20 cellular contexts compared by ENCODE assay signal in the genomic region with DNA sequence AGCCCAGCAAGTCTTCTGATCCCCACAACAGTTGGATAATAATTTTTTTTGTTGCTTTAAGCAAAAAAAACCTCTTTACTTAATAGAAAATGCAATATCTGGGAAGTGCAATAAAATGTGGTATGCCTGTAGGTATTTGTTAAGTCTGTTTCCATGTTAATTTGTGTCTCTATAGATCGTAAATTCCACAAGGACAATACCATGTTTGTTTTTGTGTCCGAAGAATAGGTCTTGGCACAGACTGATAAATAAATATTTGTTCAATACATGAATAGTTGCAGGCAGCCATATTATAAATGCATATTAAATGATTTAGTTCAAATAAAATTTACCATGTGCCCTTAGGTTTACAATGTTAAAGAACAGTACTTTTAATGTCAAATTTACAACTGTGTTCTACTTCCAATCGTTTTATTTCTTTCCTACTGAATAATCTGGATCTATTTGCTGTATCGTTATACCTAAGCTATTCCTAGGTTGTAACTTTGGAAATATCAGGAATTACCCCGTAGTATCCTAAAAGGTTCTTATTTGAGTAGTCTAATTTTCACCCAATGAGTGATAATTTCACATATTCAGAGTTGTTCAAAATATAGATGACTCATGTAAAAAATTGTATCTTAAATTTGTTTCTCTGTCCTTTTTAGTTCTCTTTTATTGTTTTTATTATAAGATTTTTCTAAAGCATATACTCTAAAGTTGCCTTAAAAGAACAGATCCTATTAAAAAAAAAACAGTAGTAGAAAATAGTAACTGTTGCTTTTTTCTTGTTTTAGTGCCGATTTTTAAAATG.
"Had no signal": no experiment of that assay in that cellular context is flagged by ENCODE, and none has a peak within 500 bp of the region (broad histone marks: within the 10 kb centered on the region; RNA-seq: fewer than 3 reads in every experiment).

No MANE protein-coding gene starts in this region.

- H3K27ac Mint-ChIP-seq: activated CD8-positive, alpha-beta T cell treated with anti-CD3 and anti-CD28 coated beads, Interleukin-2, amount 10 ng/mL, durations not matched to agents 7 days and 5 days; activated naive CD8-positive, alpha-beta T cell treated with anti-CD3 and anti-CD28 coated beads for 36 hours; activated T-helper 17 cell treated with anti-CD3 and anti-CD28 coated beads, Interleukin-2, amount 50 U/mL, for 72 hours; stimulated activated naive B cell treated with anti-CD40 and anti-IgM and Interleukin-4, amounts not matched to agents 10 μg/mL and 1 μg/mL and 100 μg/mL, for 72 hours; T-helper 2 cell treated with Interferon-gamma antibody and Interleukin-4, amounts not matched to agents 5 μg/mL and 100 μg/mL, for 36 hours had no signal

- H3K9me3 ChIP-seq: mucosa of descending colon, transverse colon had no signal

- H3K9me3 Mint-ChIP-seq: activated T-helper 17 cell treated with anti-CD3 and anti-CD28 coated beads, Interleukin-2, amount 50 U/mL, for 72 hours had no signal

- H3K4me3 Mint-ChIP-seq: activated CD8-positive, alpha-beta T cell treated with anti-CD3 and anti-CD28 coated beads, Interleukin-2, amount 10 ng/mL, durations not matched to agents 7 days and 5 days; activated naive CD8-positive, alpha-beta T cell treated with anti-CD3 and anti-CD28 coated beads for 36 hours; activated T-helper 17 cell treated with anti-CD3 and anti-CD28 coated beads, Interleukin-2, amount 50 U/mL, for 72 hours; nephron progenitor cell; stimulated activated naive B cell treated with anti-CD40 and anti-IgM and Interleukin-4, amounts not matched to agents 10 μg/mL and 1 μg/mL and 100 μg/mL, for 72 hours; T-helper 2 cell treated with Interferon-gamma antibody and Interleukin-4, amounts not matched to agents 5 μg/mL and 100 μg/mL, for 36 hours had no signal

- ATAC-seq: activated CD8-positive, alpha-beta T cell treated with anti-CD3 and anti-CD28 coated beads, Interleukin-2, amount 10 ng/mL, durations not matched to agents 7 days and 5 days; activated T-helper 17 cell treated with anti-CD3 and anti-CD28 coated beads, Interleukin-2, amount 50 U/mL, for 72 hours; lower lobe of right lung; mucosa of descending colon; sciatic nerve; stimulated activated naive B cell treated with anti-CD40 and anti-IgM and Interleukin-4, amounts not matched to agents 10 μg/mL and 1 μg/mL and 100 μg/mL, for 72 hours had no signal

- H3K27ac ChIP-seq: lower lobe of right lung, transverse colon had no signal

- H3K27me3 Mint-ChIP-seq: activated naive CD8-positive, alpha-beta T cell treated with anti-CD3 and anti-CD28 coated beads for 36 hours; activated T-helper 17 cell treated with anti-CD3 and anti-CD28 coated beads, Interleukin-2, amount 50 U/mL, for 72 hours; stimulated activated naive B cell treated with anti-CD40 and anti-IgM and Interleukin-4, amounts not matched to agents 10 μg/mL and 1 μg/mL and 100 μg/mL, for 72 hours had no signal

- H3K4me3 ChIP-seq: lower lobe of right lung, mucosa of descending colon, transverse colon had no signal

- H3K27me3 ChIP-seq: transverse colon had no signal

- H3K4me1 Mint-ChIP-seq: activated naive CD8-positive, alpha-beta T cell treated with anti-CD3 and anti-CD28 coated beads for 36 hours; activated T-helper 17 cell treated with anti-CD3 and anti-CD28 coated beads, Interleukin-2, amount 50 U/mL, for 72 hours; nephron progenitor cell; stimulated activated naive B cell treated with anti-CD40 and anti-IgM and Interleukin-4, amounts not matched to agents 10 μg/mL and 1 μg/mL and 100 μg/mL, for 72 hours had no signal

- H3K4me1 ChIP-seq: lower lobe of right lung, transverse colon had no signal

- DNase-seq: activated CD4-positive, alpha-beta T cell treated with anti-CD3 and anti-CD28 coated beads for 1 hour; activated CD4-positive, alpha-beta T cell treated with anti-CD3 and anti-CD28 coated beads, Interleukin-2, amount 50 U/mL, for 1 hour; activated CD8-positive, alpha-beta T cell treated with anti-CD3 and anti-CD28 coated beads, Interleukin-2, amount 10 ng/mL, durations not matched to agents 7 days and 5 days; activated naive CD4-positive, alpha-beta T cell; activated naive CD8-positive, alpha-beta T cell treated with anti-CD3 and anti-CD28 coated beads for 36 hours; activated T-cell treated with anti-CD3 and anti-CD28 coated beads, Interleukin-2, amount 50 U/mL, for 1 hour; amniotic stem cell; cerebellar nuclear complex; cortex of kidney; lower lobe of right lung; nephron progenitor cell; small intestine; stimulated activated CD4-positive, alpha-beta T cell treated with anti-CD3 and anti-CD28 coated beads, Interleukin-15, amount 100 ng/mL, for 24 hours; stimulated activated CD8-positive, alpha-beta memory T cell treated with anti-CD3 and anti-CD28 coated beads, Interleukin-4, amount 100 ng/mL, for 48 hours; stimulated activated naive B cell treated with anti-CD40 and anti-IgM and Interleukin-4, amounts not matched to agents 10 μg/mL and 1 μg/mL and 100 μg/mL, for 72 hours; transverse colon had no signal
